Comparison of ENCODE assay signal across 8 cellular contexts in genomic region chr11:87290304-87290922, GRCh38.
DNase-seq lines count a peak whose midpoint lies in the region; ATAC-seq, FAIRE-seq and TF ChIP-seq lines count a peak whose summit lies in the region.

No MANE protein-coding gene starts in this region.

- peak; percentile 32 for TF ChIP-seq CTCF in lung (IDR thresholded peaks at IDR 0.05; ENCODE audit: control extremely low read depth, extremely low read depth)
- TF ChIP-seq CTCF in lower leg skin (IDR thresholded peaks at IDR 0.05) = no peak

- FAIRE-seq in GM12891 (lab: Jason Lieb, UNC) = no peak

- intact Hi-C loops in lower leg skin (cut with DNase I; ENCODE audit: low total_unique reads) = loop anchor here (5.0 kb wide), 1 partner anchor 353 kb away; no protein-coding TSS in a partner anchor

- DNase-seq in DMS114 treated with DMSO at 0.1 percent for 48 hours (lab: John Stamatoyannopoulos, UW; ENCODE audit: unreplicated experiment) (peak; percentile 43), NCI-H748 (lab: John Stamatoyannopoulos, UW; ENCODE audit: unreplicated experiment) (peak; percentile 42), cerebellum (ENCODE audit: low spot score) (peak; percentile 43), lung (ENCODE audit: low spot score) (no peak), lower leg skin (ENCODE audit: low spot score in 2 of 2) (no peak), GM12891 (ENCODE audit: insufficient read length, low spot score) (no peak)

- H3K4me1 ChIP-seq in lung (ENCODE audit: control insufficient read depth in 2 of 2, insufficient read depth in 2 of 2, low read length in 2 of 2) = no peaks in the 10 kb centered on the region

- H3K4me3 ChIP-seq in lung (no peak overlapping the region), lower leg skin (ENCODE audit: low read depth, poor library complexity, severe bottlenecking) (no peak overlapping the region)

- ATAC-seq in HG02678 (IDR thresholded peaks at IDR 0.05; ENCODE audit: unreplicated experiment) (peak; percentile 52), lung (ENCODE audit: insufficient read depth, low FRiP score) (no peak), HG02870 (IDR thresholded peaks at IDR 0.05; ENCODE audit: unreplicated experiment) (no peak)

- TF ChIP-seq POLR2A in lower leg skin (IDR thresholded peaks at IDR 0.05) (no peak), GM12891 (IDR thresholded peaks at IDR 0.05; ENCODE audit: low read depth, low read length) (no peak)

- 8 to 17% methylated on average over 3 of the region's 3 CpGs for WGBS in lung, 2 donors
- 8 to 11% methylated on average over 3 of the region's 3 CpGs for WGBS in lower leg skin, 2 donors

- H3K36me3 ChIP-seq in lung (ENCODE audit: control insufficient read depth in 2 of 2, insufficient read depth in 2 of 2, low read length in 2 of 2) = peaks cover 0 to 1% of the 10 kb centered on the region in 2 donors

- H3K9me3 ChIP-seq in lung (ENCODE audit: control insufficient read depth in 2 of 2, insufficient read depth in 1 of 2, low read length in 1 of 2) = no peaks in the 10 kb centered on the region

- no peaks in the 10 kb centered on the region for H3K27me3 ChIP-seq in lung (ENCODE audit: control insufficient read depth, insufficient read depth)

- no peak overlapping the region for H3K27ac ChIP-seq in lung (ENCODE audit: low read depth in 1 of 2, low read length in 1 of 2)

TF ChIP-seq in GM12891, 5 proteins besides CTCF, POLR2A, EP300 and RAD21:
- no peak for TF ChIP-seq TAF1 (IDR thresholded peaks at IDR 0.05; ENCODE audit: low read depth, low read length)
- TF ChIP-seq POLR2AphosphoS5 (IDR thresholded peaks at IDR 0.05; ENCODE audit: low read depth, low read length) = no peak
- no peak for TF ChIP-seq POU2F2 (IDR thresholded peaks at IDR 0.05; ENCODE audit: low read depth, low read length)
- TF ChIP-seq SPI1 (IDR thresholded peaks at IDR 0.05; ENCODE audit: low read depth, low read length) = no peak
- no peak for TF ChIP-seq PAX5 (IDR thresholded peaks at IDR 0.05; ENCODE audit: insufficient read depth, low read length, severe bottlenecking)

Comparison
In these comparisons a context has a peak if more than half of its experiments do, and no peak if none do; other contexts are left out.
1. DNase-seq: peak in DMS114 treated with DMSO at 0.1 percent for 48 hours (single experiment), NCI-H748 (single experiment) and cerebellum (single experiment); none in lung (single experiment), lower leg skin (0 of 2) and GM12891 (single experiment).